Comparison of ENCODE assay signal across 27 cellular contexts in genomic region chr9:109205526-109205925, GRCh38. TPM values are rescaled to one million over a fixed set of nuclear protein-coding genes. Genes with fewer than 3 reads are reported as not detected.
A peak's percentile ranks its signal among the peaks of the same experiment; 100 is the strongest.
DNase-seq lines count a peak whose midpoint lies in the region; ATAC-seq, FAIRE-seq and TF ChIP-seq lines count a peak whose summit lies in the region.
"Had no signal": no experiment of that assay in that cellular context is flagged by ENCODE, and none has a peak within 500 bp of the region (broad histone marks: within the 10 kb centered on the region; RNA-seq: fewer than 3 reads in every experiment).

No MANE protein-coding gene starts in this region.

- no peak for TF ChIP-seq RAD21 in HCT116 (IDR thresholded peaks at IDR 0.05; ENCODE audit: low read depth)

- no peaks in the 10 kb centered on the region for H3K4me1 Mint-ChIP-seq in WTC11
- no peaks in the 10 kb centered on the region for H3K4me1 Mint-ChIP-seq in neural crest cell
- no peaks in the 10 kb centered on the region for H3K4me1 Mint-ChIP-seq in HFFc6 (ENCODE audit: low read depth)
- H3K4me1 Mint-ChIP-seq: CD4-positive, alpha-beta memory T cell had no signal

- no TSS peak for BruUV-seq in HCT116 (replicated peaks; lab: Mats Ljungman, UMichigan)
- no TSS peak for BruUV-seq in OCI-LY7 (replicated peaks; lab: Mats Ljungman, UMichigan)

- peak; percentile 60 for FAIRE-seq in D721Med (lab: Jason Lieb, UNC)
- FAIRE-seq: A549, GM18507, H54, HTR-8/SVneo had no signal

- H3K36me3 ChIP-seq in HCT116 (ENCODE audit: control insufficient read depth in 1 of 2, insufficient read depth in 2 of 2, low read length in 2 of 2), result no peaks in the 10 kb centered on the region
- no peaks in the 10 kb centered on the region for H3K36me3 ChIP-seq in OCI-LY7 (ENCODE audit: insufficient read depth, low read length)

- H3K27ac Mint-ChIP-seq in WTC11, result no peak overlapping the region
- no peak overlapping the region for H3K27ac Mint-ChIP-seq in neural crest cell (ENCODE audit: unreplicated experiment)
- no peak overlapping the region for H3K27ac Mint-ChIP-seq in HFFc6

- TF ChIP-seq CTCF in D721Med (IDR thresholded peaks at IDR 0.05; ENCODE audit: insufficient read depth, missing control alignments) (no peak), HCT116 (IDR thresholded peaks at IDR 0.05 in 2 of 3, conservative IDR thresholded peaks at IDR 0.05 in 1 of 3; ENCODE audit: borderline replicate concordance in 1 of 3, insufficient read depth in 1 of 3, low read depth in 2 of 3, low read length in 2 of 3) (0 out of 6 replicates have a peak, but pooled peaks of 2 of the 3 experiments have one; percentile 9 to 20), WTC11 (IDR thresholded peaks at IDR 0.05) (no peak), neural crest cell (conservative IDR thresholded peaks at IDR 0.05) (peak; percentile 27), HFFc6 (IDR thresholded peaks at IDR 0.05) (no peak), OCI-LY7 (conservative IDR thresholded peaks at IDR 0.05; ENCODE audit: low read length) (no peak)

- H3K4me3 ChIP-seq in HCT116 (replicated peaks in 1 of 2; ENCODE audit: low read depth in 1 of 2, low read length in 2 of 2) (no peak overlapping the region), OCI-LY7 (ENCODE audit: low read depth, low read length, poor library complexity, severe bottlenecking) (no peak overlapping the region)
- H3K4me3 ChIP-seq: A549 had no signal

- H3K9me3 Mint-ChIP-seq in WTC11, result no peaks in the 10 kb centered on the region
- peaks cover 3% of the 10 kb centered on the region for H3K9me3 Mint-ChIP-seq in neural crest cell
- H3K9me3 Mint-ChIP-seq in HFFc6, result no peaks in the 10 kb centered on the region

- H3K36me3 Mint-ChIP-seq in WTC11, result no peaks in the 10 kb centered on the region
- no peaks in the 10 kb centered on the region for H3K36me3 Mint-ChIP-seq in neural crest cell (ENCODE audit: low read depth)
- no peaks in the 10 kb centered on the region for H3K36me3 Mint-ChIP-seq in HFFc6 (ENCODE audit: low read depth)
- H3K36me3 Mint-ChIP-seq: CD4-positive, alpha-beta memory T cell had no signal

- H3K79me2 ChIP-seq in HCT116 (ENCODE audit: insufficient read depth, low read length) (no peaks in the 10 kb centered on the region), OCI-LY7 (ENCODE audit: insufficient read depth, low read depth, low read length) (no peaks in the 10 kb centered on the region)

- H3K9me2 ChIP-seq in HCT116 (ENCODE audit: insufficient read depth), result no peaks in the 10 kb centered on the region
- no peaks in the 10 kb centered on the region for H3K9me2 ChIP-seq in OCI-LY7 (ENCODE audit: insufficient read depth, low read length)

- no peaks in the 10 kb centered on the region for H3K9me3 ChIP-seq in HCT116 (ENCODE audit: control insufficient read depth in 1 of 2, insufficient read depth in 1 of 2, low read depth in 1 of 2, low read length in 2 of 2)
- no peaks in the 10 kb centered on the region for H3K9me3 ChIP-seq in OCI-LY7 (ENCODE audit: low read length)
- H3K9me3 ChIP-seq: A549 had no signal

- CTCF ChIA-PET in HCT116 (lab: Charles Lee) (no interaction called here), WTC11 (lab: Charles Lee) (interaction anchor here (1.8 to 2.1 kb wide), 2 partner anchors 13 to 22 kb away, joined by 6 to 10 read pairs; no protein-coding TSS in a partner anchor), OCI-LY7 (lab: Charles Lee; ENCODE audit: unreplicated experiment) (no interaction called here)

- POLR2A ChIA-PET in HCT116 (lab: Charles Lee), result no interaction called here
- POLR2A ChIA-PET in WTC11 (lab: Charles Lee), result no interaction called here
- POLR2A ChIA-PET in OCI-LY7 (lab: Charles Lee), result interaction anchor here (0.7 kb wide), 1 partner anchor 161 kb away, joined by 3 read pairs; no protein-coding TSS in a partner anchor

- H3K4me1 ChIP-seq in HCT116 (ENCODE audit: control insufficient read depth in 1 of 2, insufficient read depth in 2 of 2, low read length in 2 of 2) (no peaks in the 10 kb centered on the region), OCI-LY7 (ENCODE audit: insufficient read depth, low read length, poor library complexity, severe bottlenecking) (no peaks in the 10 kb centered on the region)
- H3K4me1 ChIP-seq: A549 had no signal

- no peak overlapping the region for H3K9ac ChIP-seq in HCT116 (ENCODE audit: low read length)

- intact Hi-C loops in HCT116 (cut with micrococcal nuclease), result no loop called here
- intact Hi-C loops in OCI-LY7 (cut with micrococcal nuclease; ENCODE audit: unreplicated experiment), result no loop called here
- intact Hi-C loops in Right ventricle myocardium superior (cut with DNase I), result no loop called here

- no peak for DNase-seq in D721Med (ENCODE audit: insufficient read length, low spot score)
- DNase-seq in HCT116 (ENCODE audit: low read depth, low spot score), result no peak
- no peak for DNase-seq in WTC11 (ENCODE audit: low spot score)
- DNase-seq in neural crest cell (ENCODE audit: low read depth, low spot score), result no peak
- DNase-seq in HFFc6, result no peak
- no peak for DNase-seq in OCI-LY7 (ENCODE audit: low spot score)
- DNase-seq in Right ventricle myocardium superior, result no peak
- DNase-seq: C1 segment of cervical spinal cord; CD4-positive, alpha-beta memory T cell; COR-L47; DMS153; DND-41; KBM-7; MV-4-11; NCI-H1417; NCI-H1694; NCI-H2029 treated with DMSO at 0.1 percent for 48 hours; NCI-H446 treated with DMSO at 0.1 percent for 48 hours; NCI-H526 treated with DMSO at 0.1 percent for 48 hours; RPMI8226; SHP77; T-helper 1 cell had no signal

- ATAC-seq in HCT116, result peak; percentile 67
- peak; percentile 33; the same call in 1 of the 2 replicates for ATAC-seq in WTC11
- no peak for ATAC-seq in Right ventricle myocardium superior (ENCODE audit: poor library complexity)

- H2AFZ ChIP-seq in HCT116 (ENCODE audit: low read depth, low read length, poor library complexity, severe bottlenecking), result no peak overlapping the region
- H2AFZ ChIP-seq in OCI-LY7 (ENCODE audit: low read length), result no peak overlapping the region

- no peaks in the 10 kb centered on the region for H4K20me1 ChIP-seq in HCT116 (ENCODE audit: insufficient read depth)
- no peaks in the 10 kb centered on the region for H4K20me1 ChIP-seq in OCI-LY7 (ENCODE audit: insufficient read depth, low read length)

- H3K27ac ChIP-seq in HCT116 (ENCODE audit: low read depth, low read length) (no peak overlapping the region), OCI-LY7 (ENCODE audit: low read depth, low read length, poor library complexity, severe bottlenecking) (no peak overlapping the region)
- H3K27ac ChIP-seq: A549 had no signal

- H3K4me3 Mint-ChIP-seq in WTC11 (no peak overlapping the region), neural crest cell (no peak overlapping the region), HFFc6 (no peak overlapping the region)
- H3K4me3 Mint-ChIP-seq: CD4-positive, alpha-beta memory T cell had no signal

- no peaks in the 10 kb centered on the region for H3K27me3 ChIP-seq in HCT116 (ENCODE audit: insufficient read depth, low read length)

- RAD21 ChIA-PET in HCT116 (lab: Charles Lee; ENCODE audit: low non-redundant PET in 1 of 2, low total read pairs in 2 of 2, uncharacterized antibody in 2 of 2, unreplicated experiment in 2 of 2), result no interaction called here

- H3K4me2 ChIP-seq in HCT116 (ENCODE audit: low read length), result no peak overlapping the region
- H3K4me2 ChIP-seq in OCI-LY7 (ENCODE audit: low read length), result no peak overlapping the region
- H3K4me2 ChIP-seq: A549 had no signal

- H3K27me3 Mint-ChIP-seq in WTC11 (ENCODE audit: low read depth) (no peaks in the 10 kb centered on the region; the same call in 1 of the 2 replicates), neural crest cell (ENCODE audit: low read depth) (no peaks in the 10 kb centered on the region), HFFc6 (ENCODE audit: insufficient read depth) (peaks cover 30% of the 10 kb centered on the region)

- TF ChIP-seq POLR2A in HCT116 (IDR thresholded peaks at IDR 0.05; ENCODE audit: borderline replicate concordance, extremely low read depth, insufficient read depth, insufficient read length), result no peak

TF ChIP-seq in HCT116, 20 proteins besides CTCF, POLR2A, EP300 and RAD21 (continues in another document):
- TF ChIP-seq YY1 (IDR thresholded peaks at IDR 0.05; ENCODE audit: extremely low read depth, insufficient replicate concordance, low read depth, low read length), result no peak

TF ChIP-seq in WTC11, 78 proteins besides CTCF, POLR2A, EP300 and RAD21:
- TF ChIP-seq FOXP1 (CRISPR knock-in tag; IDR thresholded peaks at IDR 0.05; ENCODE audit: borderline replicate concordance), result no peak
- TF ChIP-seq, protein P1, sequence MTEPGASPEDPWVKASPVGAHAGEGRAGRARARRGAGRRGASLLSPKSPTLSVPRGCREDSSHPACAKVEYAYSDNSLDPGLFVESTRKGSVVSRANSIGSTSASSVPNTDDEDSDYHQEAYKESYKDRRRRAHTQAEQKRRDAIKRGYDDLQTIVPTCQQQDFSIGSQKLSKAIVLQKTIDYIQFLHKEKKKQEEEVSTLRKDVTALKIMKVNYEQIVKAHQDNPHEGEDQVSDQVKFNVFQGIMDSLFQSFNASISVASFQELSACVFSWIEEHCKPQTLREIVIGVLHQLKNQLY (CRISPR knock-in tag; IDR thresholded peaks at IDR 0.05), result no peak

RNA-seq across cellular contexts. Expression of gene FRRS1L, which starts 38.5 kb away (rescaled TPM):
- total RNA-seq in HCT116 (2021; ENCODE audit: unreplicated experiment) (not detected), WTC11 (2021) (0.71 to 1.1 TPM (median 1.0 TPM) in 3 replicates), neural crest cell (3.4 and 3.9 TPM in 2 replicates), OCI-LY7 (2022) (not detected in 2 replicates), Right ventricle myocardium superior (1.2 TPM)
- 0.01 TPM in 1 of 2 replicates, not detected in the other for polyA plus RNA-seq in HCT116 (2012)
- total RNA-seq in HFFc6 (2021; fragmentation: NEBNext Ultra II Directional; extraction: Animal tissue kit (Norgen Biotek cat#: 25700)), result not detected
- total RNA-seq in OCI-LY7 (2014; rRNA removed; shearing (Covaris generic)), result not detected in 2 replicates
- total RNA-seq: CD4-positive, alpha-beta memory T cell; MCF 10A had no signal
- polyA plus RNA-seq: CD4-positive, alpha-beta memory T cell had no signal

Comparison
In these comparisons a context has a peak if more than half of its experiments do, and no peak if none do; other contexts are left out.
1. CTCF ChIP-seq: peak in HCT116 (2 of 3) and neural crest cell (single experiment); none in D721Med (single experiment), WTC11 (single experiment), HFFc6 (single experiment) and OCI-LY7 (single experiment).